Comparison of ENCODE assay signal across 9 cellular contexts in the genomic region with DNA sequence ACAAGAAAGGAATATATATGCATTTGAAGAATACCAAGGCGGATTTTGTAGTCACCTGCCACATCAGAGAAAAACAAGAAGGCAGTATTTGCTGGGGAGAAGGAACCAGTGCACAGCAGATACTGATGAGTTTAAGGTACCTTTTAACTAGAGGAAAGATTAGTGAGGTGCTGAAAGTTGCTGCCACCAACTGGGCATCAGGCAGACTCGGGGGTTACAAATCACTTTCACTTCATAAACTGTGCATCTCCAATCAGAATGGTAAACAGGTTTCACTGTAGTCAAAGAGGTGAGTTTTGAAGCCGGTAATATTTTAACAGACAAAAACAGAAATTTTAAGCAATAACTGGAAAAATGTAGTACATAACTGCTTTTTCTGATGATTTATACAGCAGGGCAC. TPM values are rescaled to one million over a fixed set of nuclear protein-coding genes. Genes with fewer than 3 reads are reported as not detected.
DNase-seq lines count a peak whose midpoint lies in the region; ATAC-seq, FAIRE-seq and TF ChIP-seq lines count a peak whose summit lies in the region.
"Had no signal": no experiment of that assay in that cellular context is flagged by ENCODE, and none has a peak within 500 bp of the region (broad histone marks: within the 10 kb centered on the region; RNA-seq: fewer than 3 reads in every experiment).

No MANE protein-coding gene starts in this region.

- peak overlapping the region in 1 of 12 donors; percentile 6 for H3K27ac ChIP-seq in heart left ventricle

- H3K4me1 Mint-ChIP-seq in T-cell: peaks cover 0 to 5% (median 3%) of the 10 kb centered on the region in 3 donors

- POLR2A ChIA-PET in T-cell (lab: Charles Lee): no interaction called here

- no peak overlapping the region for H3K27ac Mint-ChIP-seq in T-cell
- H3K27ac Mint-ChIP-seq: CD8-positive, alpha-beta memory T cell had no signal

- peaks cover 0 to 24% (median 0%) of the 10 kb centered on the region in 9 donors for H3K36me3 ChIP-seq in heart left ventricle

- peaks cover 27% of the 10 kb centered on the region in 2 donors for H3K27me3 Mint-ChIP-seq in T-cell

- peaks cover 0 to 55% (median 10%) of the 10 kb centered on the region in 12 donors for H3K4me1 ChIP-seq in heart left ventricle

- peak in 8 of 12 donors; percentile 10 to 58 (median 40) for TF ChIP-seq CTCF in heart left ventricle (IDR thresholded peaks at IDR 0.05)

- H3K9me3 ChIP-seq in heart left ventricle: no peaks in the 10 kb centered on the region

- TF ChIP-seq POLR2A in heart left ventricle (IDR thresholded peaks at IDR 0.05): no peak

- no peaks in the 10 kb centered on the region for H3K36me3 Mint-ChIP-seq in T-cell
- H3K36me3 Mint-ChIP-seq: CD8-positive, alpha-beta memory T cell had no signal

- peak overlapping the region in 9 of 12 donors; percentile 21 to 96 (median 87) for H3K4me3 ChIP-seq in heart left ventricle

- no peak for FAIRE-seq in urothelium cell line (lab: Jason Lieb, UNC)

- H3K27me3 ChIP-seq in heart left ventricle: peaks cover 0 to 32% (median 0%) of the 10 kb centered on the region in 9 donors

- 51 to 60% (median 57%) methylated on average over 3 of the region's 3 CpGs for WGBS in heart left ventricle, 4 donors

- CTCF ChIA-PET in T-cell (lab: Charles Lee): no interaction called here

- H3K9me3 Mint-ChIP-seq in T-cell: no peaks in the 10 kb centered on the region
- H3K9me3 Mint-ChIP-seq: CD8-positive, alpha-beta memory T cell had no signal

- ATAC-seq in heart left ventricle (no peak), Right ventricle myocardium superior (ENCODE audit: poor library complexity) (no peak), HG02870 (IDR thresholded peaks at IDR 0.05; ENCODE audit: unreplicated experiment) (no peak), T-cell (replicated peaks in 1 of 4) (no peak)

- no peak overlapping the region for H3K4me3 Mint-ChIP-seq in T-cell
- H3K4me3 Mint-ChIP-seq: CD8-positive, alpha-beta memory T cell had no signal

- DNase-seq in heart left ventricle (no peak), Right ventricle myocardium superior (no peak), RPMI7951 (ENCODE audit: low read depth) (peak; percentile 63), fibroblast of the conjunctiva (ENCODE audit: low read depth) (peak; percentile 57), urothelium cell line (ENCODE audit: low spot score) (peak; percentile 10), iPS-NIHi7 (ENCODE audit: extremely low spot score) (no peak), T-cell (no peak)
- DNase-seq: CD8-positive, alpha-beta memory T cell had no signal

- intact Hi-C loops in heart left ventricle (cut with DNase I) (loop anchor here (5.0 to 10.0 kb wide), 12 partner anchors 57 to 287 kb away; no protein-coding TSS in a partner anchor), Right ventricle myocardium superior (cut with DNase I) (loop anchor here (10.0 kb wide), 2 partner anchors 117 to 277 kb away; no protein-coding TSS in a partner anchor)

RNA-seq across cellular contexts. Expression of a gene that starts 4.1 kb away (rescaled TPM):
- total RNA-seq in heart left ventricle: 100 to 1,000 TPM in 1 of 9 donors, 10 to 100 TPM in 8; 22.5 to 115 (median 38.9) TPM
- 10 to 100 TPM in 1 of 2 donors, 1 to 10 TPM in 1; 5.7 to 28.7 TPM for polyA plus RNA-seq in heart left ventricle
- 39.4 TPM for total RNA-seq in Right ventricle myocardium superior
- 194 and 208 TPM in 2 replicates for total RNA-seq in RPMI7951 (2014; rRNA removed; shearing (Covaris generic))
- total RNA-seq in T-cell: 1 to 10 TPM in 1 of 5 donors, under 1 TPM in 4; 0.28 to 1.2 (median 0.79) TPM

Comparison
In these comparisons a context has a peak if more than half of its experiments do, and no peak if none do; other contexts are left out.
1. DNase-seq: peak in RPMI7951 (single experiment), fibroblast of the conjunctiva (single experiment) and urothelium cell line (single experiment); none in heart left ventricle (0 of 5), Right ventricle myocardium superior (single experiment), iPS-NIHi7 (single experiment) and T-cell (0 of 34).
2. RNA of a gene that starts 4.1 kb away (total RNA-seq): 194 to 208 TPM in RPMI7951, 39.4 TPM in Right ventricle myocardium superior (single experiment) and 22.5 to 115 TPM in heart left ventricle; 0.28 to 1.2 TPM in T-cell; every median in the first group is over 10 times any median in the second.